ENCODE assay signal across 8 cellular contexts in genomic region chrX:7926914-7927258, GRCh38. TPM values are rescaled to one million over a fixed set of nuclear protein-coding genes. Genes with fewer than 3 reads are reported as not detected.
DNase-seq lines count a peak whose midpoint lies in the region; ATAC-seq lines count a peak whose summit lies in the region.

No MANE protein-coding gene starts in this region.

- ATAC-seq in GM21381 (IDR thresholded peaks at IDR 0.05; ENCODE audit: unreplicated experiment): no peak

- no peaks in the 10 kb centered on the region for H3K27me3 ChIP-seq in iPS-18a (ENCODE audit: control insufficient read depth, insufficient read depth, low read length)
- no peaks in the 10 kb centered on the region for H3K27me3 ChIP-seq in stomach smooth muscle (ENCODE audit: control insufficient read depth in 1 of 2, insufficient read depth in 2 of 2, low read length in 2 of 2)

- H3K36me3 ChIP-seq in iPS-18a (ENCODE audit: control insufficient read depth, low read depth, low read length) (no peaks in the 10 kb centered on the region), stomach smooth muscle (ENCODE audit: control insufficient read depth in 2 of 2, insufficient read depth in 2 of 2, low read length in 2 of 2) (no peaks in the 10 kb centered on the region)

- peak overlapping the region; percentile 16 for H3K27ac Mint-ChIP-seq in activated CD4-positive, alpha-beta memory T cell treated with anti-CD3 and anti-CD28 coated beads, Interleukin-2, amount 10 ng/mL, durations not matched to agents 7 days and 5 days

- no peaks in the 10 kb centered on the region for H3K27me3 Mint-ChIP-seq in activated CD4-positive, alpha-beta memory T cell treated with anti-CD3 and anti-CD28 coated beads, Interleukin-2, amount 10 ng/mL, durations not matched to agents 7 days and 5 days

- CTCF ChIA-PET in activated CD4-positive, alpha-beta memory T cell treated with anti-CD3 and anti-CD28 coated beads, Interleukin-2, amount 10 ng/mL, durations not matched to agents 7 days and 5 days (lab: Charles Lee): no interaction called here

- no peaks in the 10 kb centered on the region for H3K36me3 Mint-ChIP-seq in activated CD4-positive, alpha-beta memory T cell treated with anti-CD3 and anti-CD28 coated beads, Interleukin-2, amount 10 ng/mL, durations not matched to agents 7 days and 5 days (ENCODE audit: low read depth)

- H3K27ac ChIP-seq in iPS-18a (ENCODE audit: low read length) (peak overlapping the region; percentile 35), stomach smooth muscle (ENCODE audit: low read length) (peak overlapping the region; percentile 32)

- no peaks in the 10 kb centered on the region for H3K9me3 ChIP-seq in iPS-18a (ENCODE audit: control insufficient read depth, low read depth, low read length)
- H3K9me3 ChIP-seq in stomach smooth muscle (ENCODE audit: control insufficient read depth in 2 of 2, low read length in 2 of 2): no peaks in the 10 kb centered on the region

- peak overlapping the region; percentile 84 for H3K4me3 Mint-ChIP-seq in activated CD4-positive, alpha-beta memory T cell treated with anti-CD3 and anti-CD28 coated beads, Interleukin-2, amount 10 ng/mL, durations not matched to agents 7 days and 5 days

- H3K9me3 Mint-ChIP-seq in activated CD4-positive, alpha-beta memory T cell treated with anti-CD3 and anti-CD28 coated beads, Interleukin-2, amount 10 ng/mL, durations not matched to agents 7 days and 5 days: no peaks in the 10 kb centered on the region

- H3K4me3 ChIP-seq in iPS-18a (ENCODE audit: low read length) (peak overlapping the region; percentile 98), stomach smooth muscle (ENCODE audit: low read length in 2 of 2) (peak overlapping the region; percentile 63 to 85)

- DNase-seq in activated gamma-delta T cell treated with Interleukin-2 at 50 U/mL for 16 hours: peak; percentile 3
- no peak for DNase-seq in activated gamma-delta T cell (lab: John Stamatoyannopoulos, UW)
- no peak for DNase-seq in activated CD4-positive, alpha-beta memory T cell treated with anti-CD3 and anti-CD28 coated beads, Interleukin-2, amount 10 ng/mL, durations not matched to agents 7 days and 5 days
- DNase-seq in CD1c-positive myeloid dendritic cell (ENCODE audit: extremely low spot score): no peak
- no peak for DNase-seq in NCI-H1105 treated with DMSO at 0.1 percent for 48 hours (lab: John Stamatoyannopoulos, UW)

- H3K9ac ChIP-seq in iPS-18a (ENCODE audit: low read length): peak overlapping the region; percentile 80
- peak overlapping the region; percentile 60 to 73 for H3K9ac ChIP-seq in stomach smooth muscle (ENCODE audit: low read length in 2 of 2)

- POLR2A ChIA-PET in activated CD4-positive, alpha-beta memory T cell treated with anti-CD3 and anti-CD28 coated beads, Interleukin-2, amount 10 ng/mL, durations not matched to agents 7 days and 5 days (lab: Charles Lee): no interaction called here

- peaks cover 16% of the 10 kb centered on the region for H3K4me1 Mint-ChIP-seq in activated CD4-positive, alpha-beta memory T cell treated with anti-CD3 and anti-CD28 coated beads, Interleukin-2, amount 10 ng/mL, durations not matched to agents 7 days and 5 days

- peaks cover 8% of the 10 kb centered on the region for H3K4me1 ChIP-seq in iPS-18a (ENCODE audit: control insufficient read depth, low read depth, low read length)
- H3K4me1 ChIP-seq in stomach smooth muscle (ENCODE audit: control insufficient read depth, insufficient read depth, low read length): peaks cover 6% of the 10 kb centered on the region

RNA-seq across cellular contexts. Expression of gene PNPLA4, which starts 0.3 kb away (rescaled TPM):
- total RNA-seq in activated CD4-positive, alpha-beta memory T cell treated with anti-CD3 and anti-CD28 coated beads, Interleukin-2, amount 10 ng/mL, durations not matched to agents 7 days and 5 days: 1 to 10 TPM; 4.3 to 4.5 TPM
